ENCODE assay signal across 6 cellular contexts in the genomic region with DNA sequence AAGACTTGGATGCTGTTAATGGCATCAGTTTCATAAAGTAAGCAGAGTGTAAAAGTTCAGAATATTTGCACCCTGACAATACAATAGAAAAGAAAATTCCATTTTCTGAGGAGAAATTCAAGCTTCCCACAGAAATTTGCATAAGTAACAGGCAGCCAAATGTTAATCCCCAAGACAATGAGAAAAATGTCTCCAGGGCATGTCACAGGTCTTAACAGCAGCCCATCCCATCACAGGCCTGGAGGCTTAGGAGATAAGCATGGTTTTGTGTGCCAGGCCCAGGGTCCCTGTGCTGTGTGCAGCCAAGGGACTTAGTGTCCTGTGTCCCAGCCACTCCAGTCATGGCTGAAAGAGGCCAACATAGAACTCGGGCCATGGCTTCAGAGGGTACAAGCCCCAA.
"Had no signal": no experiment of that assay in that cellular context is flagged by ENCODE, and none has a peak within 500 bp of the region (broad histone marks: within the 10 kb centered on the region; RNA-seq: fewer than 3 reads in every experiment).

No MANE protein-coding gene starts in this region.

- H3K9me3 Mint-ChIP-seq: GM23338 had no signal

- DNase-seq: H9, HFFc6, KBM-7 had no signal

- H3K4me3 ChIP-seq: GM23338 had no signal

- H3K4me3 Mint-ChIP-seq: GM23338, H9, HFFc6, IgD-negative memory B cell had no signal

- H3K27me3 Mint-ChIP-seq: IgD-negative memory B cell had no signal

- H2AFZ ChIP-seq: GM23338 had no signal

- H3K4me2 ChIP-seq: GM23338 had no signal

- H3K4me1 Mint-ChIP-seq: GM23338, IgD-negative memory B cell had no signal

- H3K27ac ChIP-seq: HL-60 had no signal

- H3K27ac Mint-ChIP-seq: GM23338, HFFc6, IgD-negative memory B cell had no signal
